Comparison of ENCODE assay signal across 39 cellular contexts in the genomic region with DNA sequence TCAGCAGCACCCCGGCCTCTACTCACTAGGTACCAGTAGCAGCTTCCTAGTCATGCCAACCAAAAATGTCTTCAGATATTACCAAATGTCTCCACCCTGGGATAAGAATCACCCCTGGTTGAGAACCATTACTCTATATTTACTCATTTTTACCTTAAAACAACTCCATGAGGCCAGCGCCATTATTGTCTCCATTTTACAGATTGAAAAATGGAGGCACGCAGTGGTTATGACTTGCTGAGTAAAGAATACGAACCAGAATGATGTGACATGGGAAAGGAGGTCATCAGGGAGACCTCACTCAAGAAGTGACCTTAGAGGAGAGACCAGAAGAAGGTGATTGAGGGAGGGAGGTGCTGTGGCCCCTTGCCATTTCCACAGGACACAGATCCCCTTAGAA. TPM values are rescaled to one million over a fixed set of nuclear protein-coding genes. Genes with fewer than 3 reads are reported as not detected.
"Had no signal": no experiment of that assay in that cellular context is flagged by ENCODE, and none has a peak within 500 bp of the region (broad histone marks: within the 10 kb centered on the region; RNA-seq: fewer than 3 reads in every experiment).

No MANE protein-coding gene starts in this region.

- H3K4me3 ChIP-seq: adrenal gland, cardiac muscle cell had no signal

- H3K36me3 Mint-ChIP-seq: activated CD4-positive, alpha-beta memory T cell treated with anti-CD3 and anti-CD28 coated beads for 36 hours; activated naive CD4-positive, alpha-beta T cell treated with anti-CD3 and anti-CD28 coated beads, Interleukin-2, amount 50 U/mL, for 72 hours; activated naive CD8-positive, alpha-beta T cell treated with anti-CD3 and anti-CD28 coated beads for 36 hours; brain had no signal

- H3K9me3 ChIP-seq: adrenal gland had no signal

- DNase-seq: activated B cell treated with CpG ODN at 0.5 μM for 24 hours; activated CD4-positive, alpha-beta memory T cell treated with anti-CD3 and anti-CD28 coated beads for 36 hours; activated CD4-positive, alpha-beta T cell treated with anti-CD3 and anti-CD28 coated beads for 4 hours; activated CD4-positive, alpha-beta T cell treated with anti-CD3 and anti-CD28 coated beads, Interleukin-2, amount 10 ng/mL, durations not matched to agents 24 days and 14 days; activated CD4-positive, alpha-beta T cell treated with anti-CD3 and anti-CD28 coated beads, Interleukin-2, amount 50 U/mL, for 1 hour; activated CD4-positive, alpha-beta T cell treated with anti-CD3 and anti-CD28 coated beads, Interleukin-2, amount 50 U/mL, for 4 hours; activated CD4-positive, CD25-positive, alpha-beta regulatory T cell treated with anti-CD3 and anti-CD28 coated beads, Interleukin-2, amount 50 U/mL, for 72 hours; activated CD8-positive, alpha-beta memory T cell treated with anti-CD3 and anti-CD28 coated beads, Interleukin-2, amount 50 U/mL, for 4 hours; activated CD8-positive, alpha-beta T cell treated with anti-CD3 and anti-CD28 coated beads for 36 hours; activated effector memory CD4-positive, alpha-beta T cell treated with anti-CD3 and anti-CD28 coated beads, Interleukin-2, amount 50 U/mL, for 16 hours; activated gamma-delta T cell treated with Interleukin-2 at 50 U/mL for 16 hours; activated naive CD4-positive, alpha-beta T cell; activated naive CD4-positive, alpha-beta T cell treated with anti-CD3 and anti-CD28 coated beads for 36 hours; activated naive CD4-positive, alpha-beta T cell treated with anti-CD3 and anti-CD28 coated beads, Interleukin-2, amount 50 U/mL, for 16 hours; activated naive CD8-positive, alpha-beta T cell treated with anti-CD3 and anti-CD28 coated beads for 36 hours; activated T-cell treated with anti-CD3 and anti-CD28 coated beads for 4 hours; activated T-cell treated with anti-CD3 and anti-CD28 coated beads, Interleukin-2, amount 50 U/mL, for 1 hour; activated T-cell treated with anti-CD3 and anti-CD28 coated beads, Interleukin-2, amount 50 U/mL, for 4 hours; activated T-cell treated with anti-CD3 and anti-CD28 coated beads, Interleukin-2, amount 50 U/mL, for 72 hours; adrenal gland; amniotic stem cell; aorta; caudate nucleus; cerebellar nuclear complex; T-helper 2 cell; T-helper 9 cell had no signal

- ATAC-seq: activated CD8-positive, alpha-beta T cell treated with anti-CD3 and anti-CD28 coated beads for 36 hours; activated naive CD4-positive, alpha-beta T cell treated with anti-CD3 and anti-CD28 coated beads, Interleukin-2, amount 50 U/mL, for 72 hours; activated T-cell treated with anti-CD3 and anti-CD28 coated beads, Interleukin-2, amount 50 U/mL, for 4 hours; activated T-cell treated with anti-CD3 and anti-CD28 coated beads, Interleukin-2, amount 50 U/mL, for 72 hours; activated T-helper 17 cell treated with anti-CD3 and anti-CD28 coated beads, Interleukin-2, amount 50 U/mL, for 72 hours had no signal

- H3K4me1 Mint-ChIP-seq: activated B cell treated with CpG ODN at 0.5 μM for 24 hours; activated CD4-positive, alpha-beta T cell treated with anti-CD3 and anti-CD28 coated beads, Interleukin-2, amount 10 ng/mL, durations not matched to agents 24 days and 14 days; activated naive CD8-positive, alpha-beta T cell treated with anti-CD3 and anti-CD28 coated beads for 36 hours; activated T-helper 17 cell treated with anti-CD3 and anti-CD28 coated beads, Interleukin-2, amount 50 U/mL, for 72 hours; central memory CD8-positive, alpha-beta T cell had no signal

- H3K27me3 Mint-ChIP-seq: activated CD4-positive, alpha-beta memory T cell treated with anti-CD3 and anti-CD28 coated beads for 36 hours; activated CD4-positive, alpha-beta T cell treated with anti-CD3 and anti-CD28 coated beads, Interleukin-2, amount 10 ng/mL, durations not matched to agents 24 days and 14 days; activated CD8-positive, alpha-beta T cell treated with anti-CD3 and anti-CD28 coated beads for 36 hours; activated naive CD8-positive, alpha-beta T cell treated with anti-CD3 and anti-CD28 coated beads for 36 hours; activated T-helper 17 cell treated with anti-CD3 and anti-CD28 coated beads, Interleukin-2, amount 50 U/mL, for 72 hours; brain had no signal

- H3K4me3 Mint-ChIP-seq: activated B cell treated with CpG ODN at 0.5 μM for 24 hours; activated CD4-positive, alpha-beta memory T cell treated with anti-CD3 and anti-CD28 coated beads for 36 hours; activated CD4-positive, alpha-beta T cell treated with anti-CD3 and anti-CD28 coated beads, Interleukin-2, amount 10 ng/mL, durations not matched to agents 24 days and 14 days; activated CD8-positive, alpha-beta T cell treated with anti-CD3 and anti-CD28 coated beads for 36 hours; activated naive CD4-positive, alpha-beta T cell treated with anti-CD3 and anti-CD28 coated beads for 36 hours; activated naive CD8-positive, alpha-beta T cell treated with anti-CD3 and anti-CD28 coated beads for 36 hours; activated T-cell treated with anti-CD3 and anti-CD28 coated beads, Interleukin-2, amount 50 U/mL, for 4 hours; activated T-cell treated with anti-CD3 and anti-CD28 coated beads, Interleukin-2, amount 50 U/mL, for 72 hours; activated T-helper 1 cell treated with anti-CD3 and anti-CD28 coated beads, Interleukin-12 subunit alpha, Interleukin-12 subunit beta, Interleukin-2, Interleukin-4 antibody, amounts not matched to agents 30 ng/mL and 10 ng/mL and 1 ng/mL, durations not matched to agents 14 hours and 24 hours and 36 hours; activated T-helper 17 cell treated with anti-CD3 and anti-CD28 coated beads, Interleukin-2, amount 50 U/mL, for 72 hours; brain; central memory CD8-positive, alpha-beta T cell; T-helper 1 cell treated with Interleukin-12 subunit alpha and Interleukin-12 subunit beta and Interleukin-4 antibody, amounts not matched to agents 30 μg/mL and 1 μg/mL, for 36 hours; T-helper 2 cell treated with Interferon-gamma antibody and Interleukin-4, amounts not matched to agents 5 μg/mL and 100 μg/mL, for 36 hours had no signal

- H3K9me3 Mint-ChIP-seq: activated CD4-positive, alpha-beta memory T cell treated with anti-CD3 and anti-CD28 coated beads for 36 hours; activated CD4-positive, alpha-beta T cell treated with anti-CD3 and anti-CD28 coated beads, Interleukin-2, amount 10 ng/mL, durations not matched to agents 24 days and 14 days; activated CD8-positive, alpha-beta T cell treated with anti-CD3 and anti-CD28 coated beads for 36 hours; activated naive CD4-positive, alpha-beta T cell treated with anti-CD3 and anti-CD28 coated beads for 36 hours; activated naive CD4-positive, alpha-beta T cell treated with anti-CD3 and anti-CD28 coated beads, Interleukin-2, amount 50 U/mL, for 72 hours; activated naive CD8-positive, alpha-beta T cell treated with anti-CD3 and anti-CD28 coated beads for 36 hours; activated T-cell treated with anti-CD3 and anti-CD28 coated beads, Interleukin-2, amount 50 U/mL, for 4 hours; activated T-cell treated with anti-CD3 and anti-CD28 coated beads, Interleukin-2, amount 50 U/mL, for 72 hours; activated T-helper 1 cell treated with anti-CD3 and anti-CD28 coated beads, Interleukin-12 subunit alpha, Interleukin-12 subunit beta, Interleukin-2, Interleukin-4 antibody, amounts not matched to agents 30 ng/mL and 10 ng/mL and 1 ng/mL, durations not matched to agents 14 hours and 24 hours and 36 hours; activated T-helper 17 cell treated with anti-CD3 and anti-CD28 coated beads, Interleukin-2, amount 50 U/mL, for 72 hours; central memory CD8-positive, alpha-beta T cell; T-helper 1 cell treated with Interleukin-12 subunit alpha and Interleukin-12 subunit beta and Interleukin-4 antibody, amounts not matched to agents 30 μg/mL and 1 μg/mL, for 36 hours; T-helper 2 cell treated with Interferon-gamma antibody and Interleukin-4, amounts not matched to agents 5 μg/mL and 100 μg/mL, for 36 hours had no signal

- H3K36me3 ChIP-seq: adrenal gland, cardiac muscle cell had no signal

- FAIRE-seq: bronchial epithelial cell, TTC549 had no signal

- H3K27ac Mint-ChIP-seq: activated B cell treated with CpG ODN at 0.5 μM for 24 hours; activated CD4-positive, alpha-beta memory T cell treated with anti-CD3 and anti-CD28 coated beads for 36 hours; activated CD4-positive, alpha-beta T cell treated with anti-CD3 and anti-CD28 coated beads, Interleukin-2, amount 10 ng/mL, durations not matched to agents 24 days and 14 days; activated CD8-positive, alpha-beta T cell treated with anti-CD3 and anti-CD28 coated beads for 36 hours; activated naive CD4-positive, alpha-beta T cell treated with anti-CD3 and anti-CD28 coated beads for 36 hours; activated naive CD4-positive, alpha-beta T cell treated with anti-CD3 and anti-CD28 coated beads, Interleukin-2, amount 50 U/mL, for 72 hours; activated naive CD8-positive, alpha-beta T cell treated with anti-CD3 and anti-CD28 coated beads for 36 hours; activated T-cell treated with anti-CD3 and anti-CD28 coated beads, Interleukin-2, amount 50 U/mL, for 72 hours; activated T-helper 1 cell treated with anti-CD3 and anti-CD28 coated beads, Interleukin-12 subunit alpha, Interleukin-12 subunit beta, Interleukin-2, Interleukin-4 antibody, amounts not matched to agents 30 ng/mL and 10 ng/mL and 1 ng/mL, durations not matched to agents 14 hours and 24 hours and 36 hours; activated T-helper 17 cell treated with anti-CD3 and anti-CD28 coated beads, Interleukin-2, amount 50 U/mL, for 72 hours; brain; T-helper 1 cell treated with Interleukin-12 subunit alpha and Interleukin-12 subunit beta and Interleukin-4 antibody, amounts not matched to agents 30 μg/mL and 1 μg/mL, for 36 hours; T-helper 2 cell treated with Interferon-gamma antibody and Interleukin-4, amounts not matched to agents 5 μg/mL and 100 μg/mL, for 36 hours had no signal

- H3K27me3 ChIP-seq: adrenal gland, cardiac muscle cell had no signal

- H3K27ac ChIP-seq: adrenal gland, cardiac muscle cell, VCaP had no signal

RNA-seq across cellular contexts. Expression of a gene that starts 2.2 kb away (rescaled TPM):
- total RNA-seq: activated B cell treated with CpG ODN at 0.5 μM for 24 hours had no signal

RNA-seq across cellular contexts. Expression of a gene that starts 25.4 kb away (rescaled TPM):
- total RNA-seq: activated B cell treated with CpG ODN at 0.5 μM for 24 hours; activated CD4-positive, alpha-beta memory T cell treated with anti-CD3 and anti-CD28 coated beads for 36 hours; activated CD4-positive, alpha-beta T cell treated with anti-CD3 and anti-CD28 coated beads, Interleukin-2, amount 10 ng/mL, durations not matched to agents 24 days and 14 days; activated CD8-positive, alpha-beta memory T cell treated with anti-CD3 and anti-CD28 coated beads for 36 hours; activated CD8-positive, alpha-beta T cell treated with anti-CD3 and anti-CD28 coated beads for 36 hours; activated naive CD4-positive, alpha-beta T cell treated with anti-CD3 and anti-CD28 coated beads for 36 hours; activated naive CD4-positive, alpha-beta T cell treated with anti-CD3 and anti-CD28 coated beads, Interleukin-2, amount 50 U/mL, for 72 hours; activated naive CD8-positive, alpha-beta T cell treated with anti-CD3 and anti-CD28 coated beads for 36 hours; activated T-cell treated with anti-CD3 and anti-CD28 coated beads, Interleukin-2, amount 50 U/mL, for 4 hours; activated T-cell treated with anti-CD3 and anti-CD28 coated beads, Interleukin-2, amount 50 U/mL, for 72 hours; activated T-helper 1 cell treated with anti-CD3 and anti-CD28 coated beads, Interleukin-12 subunit alpha, Interleukin-12 subunit beta, Interleukin-2, Interleukin-4 antibody, amounts not matched to agents 30 ng/mL and 10 ng/mL and 1 ng/mL, durations not matched to agents 14 hours and 24 hours and 36 hours; activated T-helper 17 cell treated with anti-CD3 and anti-CD28 coated beads, Interleukin-2, amount 50 U/mL, for 72 hours; bronchial epithelial cell; cardiac muscle cell; chondrocyte had no signal
- polyA plus RNA-seq: aorta, cardiac muscle cell had no signal

RNA-seq across cellular contexts. Expression of a gene that starts 29.8 kb away (rescaled TPM):
- total RNA-seq: activated B cell treated with CpG ODN at 0.5 μM for 24 hours had no signal
